1 cellular context compared by ENCODE assay signal in the genomic region with DNA sequence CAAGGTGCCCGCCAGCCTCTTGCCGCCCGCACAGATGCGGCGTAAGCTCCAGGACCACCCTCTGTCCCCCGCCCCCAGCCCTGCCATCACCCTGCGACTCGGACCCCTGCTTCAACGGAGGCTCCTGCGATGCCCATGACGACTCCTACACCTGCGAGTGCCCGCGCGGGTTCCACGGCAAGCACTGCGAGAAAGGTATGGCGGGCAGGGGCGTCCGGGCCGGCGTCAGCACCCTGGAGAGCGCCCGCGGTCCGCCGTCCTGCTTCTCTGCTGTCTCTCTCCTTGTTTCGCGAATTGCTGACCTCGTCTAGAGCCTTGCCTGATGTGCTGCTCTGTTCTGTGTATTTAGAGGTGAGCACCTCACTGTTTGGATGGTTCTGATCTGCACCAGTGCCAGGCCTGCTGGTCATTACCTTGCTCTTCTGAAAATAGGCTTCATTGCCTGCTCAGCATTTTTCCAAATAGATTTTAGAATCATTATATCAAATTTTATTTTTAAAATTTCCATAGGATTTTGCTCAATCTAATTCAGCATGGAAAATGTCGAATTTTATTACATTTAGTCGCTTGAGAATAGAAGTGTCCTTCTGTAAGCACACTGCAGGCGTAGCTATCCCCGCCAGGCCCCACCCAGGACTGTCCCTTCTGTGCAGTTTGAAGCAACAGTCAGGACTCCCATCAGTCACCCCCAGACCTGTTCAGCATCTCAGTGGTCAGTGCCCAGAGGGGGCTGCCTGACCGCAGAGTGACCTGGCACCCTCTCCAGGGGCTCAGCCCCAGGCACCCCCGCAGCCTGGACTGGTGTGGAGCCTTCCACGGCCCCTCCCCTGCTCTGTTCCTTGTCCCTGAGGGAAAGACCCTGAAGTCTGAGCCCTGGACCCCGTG.
TF ChIP-seq lines count a peak whose summit lies in the region.

No MANE protein-coding gene starts in this region.

TF ChIP-seq in GM23338, 12 proteins besides CTCF, POLR2A, EP300 and RAD21 (continued from another document):
- TF ChIP-seq, protein P1, sequence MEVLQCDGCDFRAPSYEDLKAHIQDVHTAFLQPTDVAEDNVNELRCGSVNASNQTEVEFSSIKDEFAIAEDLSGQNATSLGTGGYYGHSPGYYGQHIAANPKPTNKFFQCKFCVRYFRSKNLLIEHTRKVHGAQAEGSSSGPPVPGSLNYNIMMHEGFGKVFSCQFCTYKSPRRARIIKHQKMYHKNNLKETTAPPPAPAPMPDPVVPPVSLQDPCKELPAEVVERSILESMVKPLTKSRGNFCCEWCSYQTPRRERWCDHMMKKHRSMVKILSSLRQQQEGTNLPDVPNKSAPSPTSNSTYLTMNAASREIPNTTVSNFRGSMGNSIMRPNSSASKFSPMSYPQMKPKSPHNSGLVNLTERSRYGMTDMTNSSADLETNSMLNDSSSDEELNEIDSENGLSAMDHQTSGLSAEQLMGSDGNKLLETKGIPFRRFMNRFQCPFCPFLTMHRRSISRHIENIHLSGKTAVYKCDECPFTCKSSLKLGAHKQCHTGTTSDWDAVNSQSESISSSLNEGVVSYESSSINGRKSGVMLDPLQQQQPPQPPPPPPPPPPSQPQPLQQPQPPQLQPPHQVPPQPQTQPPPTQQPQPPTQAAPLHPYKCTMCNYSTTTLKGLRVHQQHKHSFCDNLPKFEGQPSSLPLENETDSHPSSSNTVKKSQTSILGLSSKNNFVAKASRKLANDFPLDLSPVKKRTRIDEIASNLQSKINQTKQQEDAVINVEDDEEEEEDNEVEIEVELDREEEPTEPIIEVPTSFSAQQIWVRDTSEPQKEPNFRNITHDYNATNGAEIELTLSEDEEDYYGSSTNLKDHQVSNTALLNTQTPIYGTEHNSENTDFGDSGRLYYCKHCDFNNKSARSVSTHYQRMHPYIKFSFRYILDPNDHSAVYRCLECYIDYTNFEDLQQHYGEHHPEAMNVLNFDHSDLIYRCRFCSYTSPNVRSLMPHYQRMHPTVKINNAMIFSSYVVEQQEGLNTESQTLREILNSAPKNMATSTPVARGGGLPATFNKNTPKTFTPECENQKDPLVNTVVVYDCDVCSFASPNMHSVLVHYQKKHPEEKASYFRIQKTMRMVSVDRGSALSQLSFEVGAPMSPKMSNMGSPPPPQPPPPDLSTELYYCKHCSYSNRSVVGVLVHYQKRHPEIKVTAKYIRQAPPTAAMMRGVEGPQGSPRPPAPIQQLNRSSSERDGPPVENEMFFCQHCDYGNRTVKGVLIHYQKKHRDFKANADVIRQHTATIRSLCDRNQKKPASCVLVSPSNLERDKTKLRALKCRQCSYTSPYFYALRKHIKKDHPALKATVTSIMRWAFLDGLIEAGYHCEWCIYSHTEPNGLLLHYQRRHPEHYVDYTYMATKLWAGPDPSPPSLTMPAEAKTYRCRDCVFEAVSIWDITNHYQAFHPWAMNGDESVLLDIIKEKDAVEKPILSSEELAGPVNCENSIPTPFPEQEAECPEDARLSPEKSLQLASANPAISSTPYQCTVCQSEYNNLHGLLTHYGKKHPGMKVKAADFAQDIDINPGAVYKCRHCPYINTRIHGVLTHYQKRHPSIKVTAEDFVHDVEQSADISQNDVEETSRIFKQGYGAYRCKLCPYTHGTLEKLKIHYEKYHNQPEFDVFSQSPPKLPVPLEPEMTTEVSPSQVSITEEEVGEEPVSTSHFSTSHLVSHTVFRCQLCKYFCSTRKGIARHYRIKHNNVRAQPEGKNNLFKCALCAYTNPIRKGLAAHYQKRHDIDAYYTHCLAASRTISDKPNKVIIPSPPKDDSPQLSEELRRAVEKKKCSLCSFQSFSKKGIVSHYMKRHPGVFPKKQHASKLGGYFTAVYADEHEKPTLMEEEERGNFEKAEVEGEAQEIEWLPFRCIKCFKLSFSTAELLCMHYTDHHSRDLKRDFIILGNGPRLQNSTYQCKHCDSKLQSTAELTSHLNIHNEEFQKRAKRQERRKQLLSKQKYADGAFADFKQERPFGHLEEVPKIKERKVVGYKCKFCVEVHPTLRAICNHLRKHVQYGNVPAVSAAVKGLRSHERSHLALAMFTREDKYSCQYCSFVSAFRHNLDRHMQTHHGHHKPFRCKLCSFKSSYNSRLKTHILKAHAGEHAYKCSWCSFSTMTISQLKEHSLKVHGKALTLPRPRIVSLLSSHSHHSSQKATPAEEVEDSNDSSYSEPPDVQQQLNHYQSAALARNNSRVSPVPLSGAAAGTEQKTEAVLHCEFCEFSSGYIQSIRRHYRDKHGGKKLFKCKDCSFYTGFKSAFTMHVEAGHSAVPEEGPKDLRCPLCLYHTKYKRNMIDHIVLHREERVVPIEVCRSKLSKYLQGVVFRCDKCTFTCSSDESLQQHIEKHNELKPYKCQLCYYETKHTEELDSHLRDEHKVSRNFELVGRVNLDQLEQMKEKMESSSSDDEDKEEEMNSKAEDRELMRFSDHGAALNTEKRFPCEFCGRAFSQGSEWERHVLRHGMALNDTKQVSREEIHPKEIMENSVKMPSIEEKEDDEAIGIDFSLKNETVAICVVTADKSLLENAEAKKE (CRISPR knock-in tag; IDR thresholded peaks at IDR 0.05): no peak
- TF ChIP-seq CREB1 (CRISPR knock-in tag; IDR thresholded peaks at IDR 0.05; ENCODE audit: low read depth) (0 out of 2 replicates have a peak, but pooled peaks have one; percentile 26), ZNF114 (CRISPR knock-in tag; IDR thresholded peaks at IDR 0.05) (no peak), EZH2 (IDR thresholded peaks at IDR 0.05; ENCODE audit: low read depth, unreplicated experiment) (no peak), EZH2phosphoT487 (IDR thresholded peaks at IDR 0.05; ENCODE audit: unreplicated experiment) (no peak), JUNB (IDR thresholded peaks at IDR 0.05; ENCODE audit: unreplicated experiment) (no peak)
- TF ChIP-seq, protein P2, sequence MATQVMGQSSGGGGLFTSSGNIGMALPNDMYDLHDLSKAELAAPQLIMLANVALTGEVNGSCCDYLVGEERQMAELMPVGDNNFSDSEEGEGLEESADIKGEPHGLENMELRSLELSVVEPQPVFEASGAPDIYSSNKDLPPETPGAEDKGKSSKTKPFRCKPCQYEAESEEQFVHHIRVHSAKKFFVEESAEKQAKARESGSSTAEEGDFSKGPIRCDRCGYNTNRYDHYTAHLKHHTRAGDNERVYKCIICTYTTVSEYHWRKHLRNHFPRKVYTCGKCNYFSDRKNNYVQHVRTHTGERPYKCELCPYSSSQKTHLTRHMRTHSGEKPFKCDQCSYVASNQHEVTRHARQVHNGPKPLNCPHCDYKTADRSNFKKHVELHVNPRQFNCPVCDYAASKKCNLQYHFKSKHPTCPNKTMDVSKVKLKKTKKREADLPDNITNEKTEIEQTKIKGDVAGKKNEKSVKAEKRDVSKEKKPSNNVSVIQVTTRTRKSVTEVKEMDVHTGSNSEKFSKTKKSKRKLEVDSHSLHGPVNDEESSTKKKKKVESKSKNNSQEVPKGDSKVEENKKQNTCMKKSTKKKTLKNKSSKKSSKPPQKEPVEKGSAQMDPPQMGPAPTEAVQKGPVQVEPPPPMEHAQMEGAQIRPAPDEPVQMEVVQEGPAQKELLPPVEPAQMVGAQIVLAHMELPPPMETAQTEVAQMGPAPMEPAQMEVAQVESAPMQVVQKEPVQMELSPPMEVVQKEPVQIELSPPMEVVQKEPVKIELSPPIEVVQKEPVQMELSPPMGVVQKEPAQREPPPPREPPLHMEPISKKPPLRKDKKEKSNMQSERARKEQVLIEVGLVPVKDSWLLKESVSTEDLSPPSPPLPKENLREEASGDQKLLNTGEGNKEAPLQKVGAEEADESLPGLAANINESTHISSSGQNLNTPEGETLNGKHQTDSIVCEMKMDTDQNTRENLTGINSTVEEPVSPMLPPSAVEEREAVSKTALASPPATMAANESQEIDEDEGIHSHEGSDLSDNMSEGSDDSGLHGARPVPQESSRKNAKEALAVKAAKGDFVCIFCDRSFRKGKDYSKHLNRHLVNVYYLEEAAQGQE (IDR thresholded peaks at IDR 0.05; ENCODE audit: unreplicated experiment): peak; percentile 95
